ENCODE assay signal across 16 cellular contexts in genomic region chr9:77424993-77425392, GRCh38.
DNase-seq lines count a peak whose midpoint lies in the region; ATAC-seq, FAIRE-seq and TF ChIP-seq lines count a peak whose summit lies in the region.
"Had no signal": no experiment of that assay in that cellular context is flagged by ENCODE, and none has a peak within 500 bp of the region (broad histone marks: within the 10 kb centered on the region; RNA-seq: fewer than 3 reads in every experiment).

No MANE protein-coding gene starts in this region.

- peak; percentile 80 for FAIRE-seq in H54 (lab: Jason Lieb, UNC)

- no peak for DNase-seq in H54 (ENCODE audit: insufficient read length, low spot score)
- DNase-seq in LHCN-M2 (ENCODE audit: low read depth) = peak; percentile 12
- peak; percentile 42 for DNase-seq in dermis blood vessel endothelial cell
- DNase-seq in kidney tubule cell (ENCODE audit: low spot score) = peak; percentile 32
- no peak for DNase-seq in occipital lobe (lab: John Stamatoyannopoulos, UW)
- DNase-seq: CD4-positive, alpha-beta memory T cell; H9; KG1; MG63; NCI-H1105; NCI-H1694 treated with DMSO at 0.1 percent for 48 hours; NCI-H510A; Peyer's patch; SHP77 treated with DMSO at 0.1 percent for 48 hours had no signal

- ATAC-seq in HG02642 (IDR thresholded peaks at IDR 0.05; ENCODE audit: poor library complexity, unreplicated experiment) (no peak), HG02884 (IDR thresholded peaks at IDR 0.05; ENCODE audit: unreplicated experiment) (no peak)

- no peak for TF ChIP-seq POLR2A in H54 (IDR thresholded peaks at IDR 0.05; ENCODE audit: low read depth, low read length)

Comparison
In these comparisons a context has a peak if more than half of its experiments do, and no peak if none do; other contexts are left out.
1. DNase-seq: peak in LHCN-M2 (single experiment), dermis blood vessel endothelial cell (single experiment) and kidney tubule cell (single experiment); none in H54 (single experiment) and occipital lobe (single experiment).